16 cellular contexts compared by ENCODE assay signal in the genomic region with DNA sequence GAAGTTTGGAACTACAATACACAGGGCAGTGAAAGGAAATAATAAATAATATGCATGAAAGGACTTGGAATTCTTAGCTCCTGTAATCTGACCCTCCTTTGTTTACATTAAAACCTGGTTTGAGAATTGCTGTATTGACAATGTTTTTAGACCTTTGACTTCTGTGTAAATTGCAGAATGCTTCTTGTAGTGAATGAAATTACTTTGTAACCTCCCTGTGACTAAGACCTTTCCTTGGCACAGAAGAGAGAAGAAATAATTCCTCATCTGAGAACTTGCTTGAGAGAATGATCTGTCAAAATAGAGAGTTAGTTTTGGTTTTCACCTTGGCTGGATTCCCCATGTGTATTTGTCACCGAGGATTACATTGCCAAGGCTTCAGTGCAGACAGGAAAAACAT.
DNase-seq lines count a peak whose midpoint lies in the region; ATAC-seq and TF ChIP-seq lines count a peak whose summit lies in the region.
"Had no signal": no experiment of that assay in that cellular context is flagged by ENCODE, and none has a peak within 500 bp of the region (broad histone marks: within the 10 kb centered on the region; RNA-seq: fewer than 3 reads in every experiment).

No MANE protein-coding gene starts in this region.

- H3K9me3 Mint-ChIP-seq in WTC11, result 0 out of 2 replicates have a peak, but pooled peaks cover under 1% of the 10 kb centered on the region
- H3K9me3 Mint-ChIP-seq in stimulated activated naive B cell treated with anti-CD40 and anti-IgM and Interleukin-4, amounts not matched to agents 10 μg/mL and 1 μg/mL and 100 μg/mL, for 72 hours, result peaks cover 0 to 1% of the 10 kb centered on the region in 2 donors

- no peaks in the 10 kb centered on the region for H3K27me3 Mint-ChIP-seq in WTC11 (ENCODE audit: low read depth)
- no peaks in the 10 kb centered on the region for H3K27me3 Mint-ChIP-seq in stimulated activated naive B cell treated with anti-CD40 and anti-IgM and Interleukin-4, amounts not matched to agents 10 μg/mL and 1 μg/mL and 100 μg/mL, for 72 hours
- H3K27me3 Mint-ChIP-seq: activated CD4-positive, alpha-beta memory T cell treated with anti-CD3 and anti-CD28 coated beads for 36 hours; B cell had no signal

- no peak overlapping the region for H3K4me3 Mint-ChIP-seq in WTC11
- H3K4me3 Mint-ChIP-seq in stimulated activated naive B cell treated with anti-CD40 and anti-IgM and Interleukin-4, amounts not matched to agents 10 μg/mL and 1 μg/mL and 100 μg/mL, for 72 hours, result no peak overlapping the region
- H3K4me3 Mint-ChIP-seq: activated CD4-positive, alpha-beta memory T cell treated with anti-CD3 and anti-CD28 coated beads for 36 hours; B cell had no signal

- no peak for TF ChIP-seq CTCF in WTC11 (IDR thresholded peaks at IDR 0.05)

- DNase-seq in Caki2 (ENCODE audit: low read depth), result peak; percentile 61
- DNase-seq in NCI-H1105 treated with DMSO at 0.1 percent for 48 hours (lab: John Stamatoyannopoulos, UW), result peak; percentile 39
- no peak for DNase-seq in WTC11 (ENCODE audit: low spot score)
- peak; percentile 57 for DNase-seq in kidney glomerular epithelial cell (lab: John Stamatoyannopoulos, UW)
- DNase-seq in stimulated activated naive B cell treated with anti-CD40 and anti-IgM and Interleukin-4, amounts not matched to agents 10 μg/mL and 1 μg/mL and 100 μg/mL, for 72 hours, result no peak
- DNase-seq: activated CD4-positive, alpha-beta memory T cell treated with anti-CD3 and anti-CD28 coated beads for 36 hours; DND-41; GM23248; heart right ventricle; islet precursor cell; MG63; right lobe of liver had no signal

- no peak for ATAC-seq in WTC11
- ATAC-seq in GM21619 (IDR thresholded peaks at IDR 0.05; ENCODE audit: unreplicated experiment), result no peak
- ATAC-seq in GM21529 (IDR thresholded peaks at IDR 0.05; ENCODE audit: unreplicated experiment), result no peak
- ATAC-seq in stimulated activated naive B cell treated with anti-CD40 and anti-IgM and Interleukin-4, amounts not matched to agents 10 μg/mL and 1 μg/mL and 100 μg/mL, for 72 hours (replicated peaks), result no peak
- ATAC-seq in HG02973 (IDR thresholded peaks at IDR 0.05; ENCODE audit: unreplicated experiment), result no peak
- ATAC-seq: heart right ventricle, right lobe of liver had no signal

- POLR2A ChIA-PET in WTC11 (lab: Charles Lee), result no interaction called here

- peak overlapping the region; percentile 64; the same call in 1 of the 2 replicates for H3K27ac Mint-ChIP-seq in WTC11
- no peak overlapping the region for H3K27ac Mint-ChIP-seq in stimulated activated naive B cell treated with anti-CD40 and anti-IgM and Interleukin-4, amounts not matched to agents 10 μg/mL and 1 μg/mL and 100 μg/mL, for 72 hours
- H3K27ac Mint-ChIP-seq: activated CD4-positive, alpha-beta memory T cell treated with anti-CD3 and anti-CD28 coated beads for 36 hours; B cell had no signal

- in situ Hi-C loops in Caki2 (cut with HindIII; ENCODE audit: low pct_unique_long_range_greater_than_20kb, low sequenced_read_pairs), result no loop called here

- CTCF ChIA-PET in WTC11 (lab: Charles Lee), result no interaction called here

- H3K4me1 Mint-ChIP-seq in WTC11, result peaks cover 18% of the 10 kb centered on the region
- no peaks in the 10 kb centered on the region for H3K4me1 Mint-ChIP-seq in stimulated activated naive B cell treated with anti-CD40 and anti-IgM and Interleukin-4, amounts not matched to agents 10 μg/mL and 1 μg/mL and 100 μg/mL, for 72 hours
- H3K4me1 Mint-ChIP-seq: B cell had no signal

- no peaks in the 10 kb centered on the region for H3K36me3 Mint-ChIP-seq in WTC11
- no peaks in the 10 kb centered on the region for H3K36me3 Mint-ChIP-seq in stimulated activated naive B cell treated with anti-CD40 and anti-IgM and Interleukin-4, amounts not matched to agents 10 μg/mL and 1 μg/mL and 100 μg/mL, for 72 hours
- H3K36me3 Mint-ChIP-seq: activated CD4-positive, alpha-beta memory T cell treated with anti-CD3 and anti-CD28 coated beads for 36 hours had no signal

TF ChIP-seq in WTC11, 78 proteins besides CTCF, POLR2A, EP300 and RAD21:
- TF ChIP-seq ZNF416 (CRISPR knock-in tag; IDR thresholded peaks at IDR 0.05) (no peak), GRHL2 (CRISPR knock-in tag; IDR thresholded peaks at IDR 0.05; ENCODE audit: insufficient replicate concordance, severe bottlenecking) (no peak), ZNF121 (CRISPR knock-in tag; IDR thresholded peaks at IDR 0.05) (no peak), NFE2L1 (CRISPR knock-in tag; IDR thresholded peaks at IDR 0.05) (no peak)
- TF ChIP-seq, protein P1, sequence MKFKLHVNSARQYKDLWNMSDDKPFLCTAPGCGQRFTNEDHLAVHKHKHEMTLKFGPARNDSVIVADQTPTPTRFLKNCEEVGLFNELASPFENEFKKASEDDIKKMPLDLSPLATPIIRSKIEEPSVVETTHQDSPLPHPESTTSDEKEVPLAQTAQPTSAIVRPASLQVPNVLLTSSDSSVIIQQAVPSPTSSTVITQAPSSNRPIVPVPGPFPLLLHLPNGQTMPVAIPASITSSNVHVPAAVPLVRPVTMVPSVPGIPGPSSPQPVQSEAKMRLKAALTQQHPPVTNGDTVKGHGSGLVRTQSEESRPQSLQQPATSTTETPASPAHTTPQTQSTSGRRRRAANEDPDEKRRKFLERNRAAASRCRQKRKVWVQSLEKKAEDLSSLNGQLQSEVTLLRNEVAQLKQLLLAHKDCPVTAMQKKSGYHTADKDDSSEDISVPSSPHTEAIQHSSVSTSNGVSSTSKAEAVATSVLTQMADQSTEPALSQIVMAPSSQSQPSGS (CRISPR knock-in tag; IDR thresholded peaks at IDR 0.05; ENCODE audit: borderline replicate concordance, low read depth), result no peak
- TF ChIP-seq, protein P2, sequence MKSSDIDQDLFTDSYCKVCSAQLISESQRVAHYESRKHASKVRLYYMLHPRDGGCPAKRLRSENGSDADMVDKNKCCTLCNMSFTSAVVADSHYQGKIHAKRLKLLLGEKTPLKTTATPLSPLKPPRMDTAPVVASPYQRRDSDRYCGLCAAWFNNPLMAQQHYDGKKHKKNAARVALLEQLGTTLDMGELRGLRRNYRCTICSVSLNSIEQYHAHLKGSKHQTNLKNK (CRISPR knock-in tag; IDR thresholded peaks at IDR 0.05), result no peak

Comparison
In these comparisons a context has a peak if more than half of its experiments do, and no peak if none do; other contexts are left out.
1. DNase-seq: peak in Caki2 (single experiment), NCI-H1105 treated with DMSO at 0.1 percent for 48 hours (single experiment) and kidney glomerular epithelial cell (single experiment); none in WTC11 (single experiment) and stimulated activated naive B cell treated with anti-CD40 and anti-IgM and Interleukin-4, amounts not matched to agents 10 μg/mL and 1 μg/mL and 100 μg/mL, for 72 hours (single experiment).